ENCODE assay signal across 31 cellular contexts in genomic region chr1:230502996-230503395, GRCh38.
"Had no signal": no experiment of that assay in that cellular context is flagged by ENCODE, and none has a peak within 500 bp of the region (broad histone marks: within the 10 kb centered on the region; RNA-seq: fewer than 3 reads in every experiment).

No MANE protein-coding gene starts in this region.

- H3K36me3 Mint-ChIP-seq: naive thymus-derived CD4-positive, alpha-beta T cell; natural killer cell; stimulated activated memory B cell treated with anti-CD40 and anti-IgM and Interleukin-4, amounts not matched to agents 10 μg/mL and 1 μg/mL and 100 μg/mL, for 72 hours; type B pancreatic cell had no signal

- H3K4me2 ChIP-seq: smooth muscle cell had no signal

- H3K27ac ChIP-seq: neutrophil, prostate gland, skin epidermis, spleen, suprapubic skin, testis, tibial artery, transverse colon, upper lobe of right lung, uterus had no signal

- H3K9me3 Mint-ChIP-seq: naive thymus-derived CD4-positive, alpha-beta T cell; natural killer cell; stimulated activated memory B cell treated with anti-CD40 and anti-IgM and Interleukin-4, amounts not matched to agents 10 μg/mL and 1 μg/mL and 100 μg/mL, for 72 hours; stimulated activated naive CD8-positive, alpha-beta T cell treated with anti-CD3 and anti-CD28 coated beads, Interleukin-15, amount 100 ng/mL, for 72 hours had no signal

- ATAC-seq: naive thymus-derived CD4-positive, alpha-beta T cell; natural killer cell; pancreas; right cardiac atrium; sciatic nerve; stimulated activated memory B cell treated with anti-CD40 and anti-IgM and Interleukin-4, amounts not matched to agents 10 μg/mL and 1 μg/mL and 100 μg/mL, for 72 hours; stimulated activated naive CD8-positive, alpha-beta T cell treated with anti-CD3 and anti-CD28 coated beads, Interleukin-15, amount 100 ng/mL, for 72 hours; stimulated activated naive CD8-positive, alpha-beta T cell treated with anti-CD3 and anti-CD28 coated beads, Interleukin-15, Interleukin-2, amounts not matched to agents 100 U/mL and 50 U/mL, for 24 hours; upper lobe of right lung had no signal

- H3K9me3 ChIP-seq: neutrophil, pancreas, prostate gland, spleen, suprapubic skin, testis, tibial artery, transverse colon, upper lobe of right lung, uterus had no signal

- H3K27me3 Mint-ChIP-seq: type B pancreatic cell had no signal

- H3K4me1 ChIP-seq: prostate gland, testis, tibial artery had no signal

- H3K4me3 Mint-ChIP-seq: naive thymus-derived CD4-positive, alpha-beta T cell; natural killer cell; neural crest cell; stimulated activated memory B cell treated with anti-CD40 and anti-IgM and Interleukin-4, amounts not matched to agents 10 μg/mL and 1 μg/mL and 100 μg/mL, for 72 hours; stimulated activated naive CD8-positive, alpha-beta T cell treated with anti-CD3 and anti-CD28 coated beads, Interleukin-15, amount 100 ng/mL, for 72 hours had no signal

- DNase-seq: naive thymus-derived CD4-positive, alpha-beta T cell; natural killer cell; nucleus accumbens; pancreas; retina; right cardiac atrium; spleen; stimulated activated CD4-positive, alpha-beta T cell treated with anti-CD3 and anti-CD28 coated beads, Interleukin-12 subunit alpha, Interleukin-12 subunit beta, amount 100 ng/mL, for 4 hours; stimulated activated CD4-positive, alpha-beta T cell treated with anti-CD3 and anti-CD28 coated beads, Interleukin-1b, Interleukin-23, amount 100 ng/mL, for 48 hours; stimulated activated CD4-positive, alpha-beta T cell treated with anti-CD3 and anti-CD28 coated beads, Interleukin-4, amount 100 ng/mL, for 1 hour; stimulated activated CD4-positive, alpha-beta T cell treated with anti-CD3 and anti-CD28 coated beads, Interleukin-4, amount 100 ng/mL, for 4 hours; stimulated activated CD8-positive, alpha-beta memory T cell treated with anti-CD3 and anti-CD28 coated beads, Interleukin-4, amount 100 ng/mL, for 48 hours; stimulated activated naive CD4-positive, alpha-beta T cell; stimulated activated naive CD8-positive, alpha-beta T cell treated with anti-CD3 and anti-CD28 coated beads, Interleukin-15, amount 100 ng/mL, for 72 hours; stimulated activated naive CD8-positive, alpha-beta T cell treated with anti-CD3 and anti-CD28 coated beads, Interleukin-15, Interleukin-2, amounts not matched to agents 100 U/mL and 50 U/mL, for 24 hours; substantia nigra; testis; tibial artery; transverse colon; upper lobe of right lung; uterus had no signal

- FAIRE-seq: pancreas had no signal

- H3K27me3 ChIP-seq: pancreas, suprapubic skin, testis, tibial artery, transverse colon, upper lobe of right lung, uterus had no signal

- H3K27ac Mint-ChIP-seq: naive thymus-derived CD4-positive, alpha-beta T cell; natural killer cell; nephron progenitor cell; stimulated activated memory B cell treated with anti-CD40 and anti-IgM and Interleukin-4, amounts not matched to agents 10 μg/mL and 1 μg/mL and 100 μg/mL, for 72 hours; type B pancreatic cell had no signal

- H3K4me3 ChIP-seq: pancreas, prostate gland, skin epidermis, smooth muscle cell, spleen, suprapubic skin, testis, tibial artery, transverse colon, upper lobe of right lung, uterus had no signal

- H3K36me3 ChIP-seq: neutrophil, pancreas, prostate gland, spleen, suprapubic skin, tibial artery, transverse colon, upper lobe of right lung, uterus had no signal
